In the genomic region with DNA sequence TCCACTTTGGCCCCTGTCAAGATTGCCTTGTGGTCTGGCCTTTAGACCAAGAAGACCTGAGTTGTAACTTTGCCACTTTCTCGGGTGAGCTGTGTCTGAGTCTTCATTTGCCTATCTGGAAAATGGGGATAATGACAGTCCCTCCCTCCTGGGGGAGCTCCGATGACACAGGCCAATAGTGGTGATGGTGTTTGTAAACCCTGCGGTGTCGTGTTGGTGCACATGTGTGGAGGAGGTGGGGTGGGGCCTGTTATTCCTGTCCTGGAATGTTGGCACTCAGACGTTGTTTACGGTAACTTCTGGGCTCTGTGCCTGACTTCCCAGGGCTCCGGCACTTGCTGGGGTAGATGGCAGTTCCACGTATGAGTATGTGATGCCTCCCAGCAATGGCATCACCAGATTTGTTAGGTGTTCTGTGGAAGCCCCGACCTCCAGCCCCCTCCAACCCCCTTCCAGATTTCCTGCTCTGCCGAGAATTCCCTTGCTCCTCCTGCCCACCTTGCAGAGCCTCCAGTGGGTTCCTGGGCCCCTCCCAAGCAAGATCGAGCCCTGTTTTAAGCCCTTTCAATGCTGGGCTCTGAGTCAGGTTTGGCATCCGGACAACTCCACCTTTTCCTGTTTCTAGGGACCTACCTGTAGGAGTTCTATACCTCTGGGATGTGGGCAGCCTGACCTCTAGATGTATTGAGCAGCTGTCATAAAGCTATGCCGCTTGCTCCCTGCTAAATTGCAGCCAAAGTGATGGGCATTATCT, we compare ENCODE assay signal across 9 cellular contexts. TPM values are rescaled to one million over a fixed set of nuclear protein-coding genes. Genes with fewer than 3 reads are reported as not detected.
DNase-seq lines count a peak whose midpoint lies in the region; ATAC-seq and TF ChIP-seq lines count a peak whose summit lies in the region.
"Had no signal": no experiment of that assay in that cellular context is flagged by ENCODE, and none has a peak within 500 bp of the region (broad histone marks: within the 10 kb centered on the region; RNA-seq: fewer than 3 reads in every experiment).

No MANE protein-coding gene starts in this region.

- peak; percentile 12 for TF ChIP-seq CTCF in epithelial cell of proximal tubule (conservative IDR thresholded peaks at IDR 0.05; ENCODE audit: low read depth, low read length)
- TF ChIP-seq CTCF in mucosa of descending colon (IDR thresholded peaks at IDR 0.05): no peak
- no peak for TF ChIP-seq CTCF in CD4-positive, alpha-beta T cell (IDR thresholded peaks at IDR 0.05)

- H3K36me3 Mint-ChIP-seq in CD4-positive, alpha-beta T cell (ENCODE audit: low read depth): no peaks in the 10 kb centered on the region

- no peak overlapping the region for H3K27ac ChIP-seq in CD4-positive, alpha-beta T cell (ENCODE audit: low read depth, low read length)

- H3K4me3 ChIP-seq in epithelial cell of proximal tubule (ENCODE audit: low read depth, low read length): no peak overlapping the region
- no peak overlapping the region for H3K4me3 ChIP-seq in mucosa of descending colon

- POLR2A ChIA-PET in CD4-positive, alpha-beta T cell (lab: Charles Lee): no interaction called here

- no peak overlapping the region for H3K4me3 Mint-ChIP-seq in CD4-positive, alpha-beta T cell
- H3K4me3 Mint-ChIP-seq: B cell had no signal

- CTCF ChIA-PET in CD4-positive, alpha-beta T cell (lab: Charles Lee): no interaction called here

- H3K9me3 ChIP-seq in mucosa of descending colon: no peaks in the 10 kb centered on the region
- no peaks in the 10 kb centered on the region for H3K9me3 ChIP-seq in CD4-positive, alpha-beta T cell (ENCODE audit: control insufficient read depth, low read length)

- peak; percentile 95 for ATAC-seq in mucosa of descending colon
- no peak for ATAC-seq in CD4-positive, alpha-beta T cell (ENCODE audit: poor library complexity)

- intact Hi-C loops in mucosa of descending colon (cut with DNase I, micrococcal nuclease): no loop called here
- intact Hi-C loops in CD4-positive, alpha-beta T cell (cut with DNase I, micrococcal nuclease): no loop called here

- no peak overlapping the region for H3K27ac Mint-ChIP-seq in CD4-positive, alpha-beta T cell
- H3K27ac Mint-ChIP-seq: B cell had no signal

- peaks cover 14% of the 10 kb centered on the region for H3K27me3 Mint-ChIP-seq in CD4-positive, alpha-beta T cell

- DNase-seq in A172 (ENCODE audit: low spot score) (peak; percentile 96), NCI-H226 (peak; percentile 96), epithelial cell of proximal tubule (ENCODE audit: low read depth) (peak; percentile 82), mucosa of descending colon (peak; percentile 55 to 77 (median 65)), NCI-H2107 (lab: John Stamatoyannopoulos, UW) (no peak), NCI-H446 (lab: John Stamatoyannopoulos, UW) (no peak), COR-L47 (lab: John Stamatoyannopoulos, UW) (no peak)
- DNase-seq in CD4-positive, alpha-beta T cell: no peak

- no peaks in the 10 kb centered on the region for H3K9me3 Mint-ChIP-seq in CD4-positive, alpha-beta T cell

- H3K36me3 ChIP-seq in mucosa of descending colon (ENCODE audit: low read depth): no peaks in the 10 kb centered on the region

- no peaks in the 10 kb centered on the region for H3K4me1 Mint-ChIP-seq in CD4-positive, alpha-beta T cell (ENCODE audit: low read depth)
- H3K4me1 Mint-ChIP-seq: B cell had no signal

- no peaks in the 10 kb centered on the region for H3K27me3 ChIP-seq in CD4-positive, alpha-beta T cell (ENCODE audit: control insufficient read depth, insufficient read depth, low read length)

- H3K4me1 ChIP-seq in mucosa of descending colon (ENCODE audit: low read depth): no peaks in the 10 kb centered on the region

RNA-seq across cellular contexts. Expression of gene HRH1, which starts 31.4 kb away (rescaled TPM):
- 11.3 and 12.7 TPM in 2 replicates for total RNA-seq in A172 (2014; rRNA removed; shearing (Covaris generic))
- total RNA-seq in epithelial cell of proximal tubule (3.1 and 7.3 TPM in 2 replicates), mucosa of descending colon (10 to 100 TPM in 2 of 3 donors, 1 to 10 TPM in 1; 8.3 to 16.7 (median 10.3) TPM)
- total RNA-seq in CD4-positive, alpha-beta T cell: not detected
- total RNA-seq: B cell had no signal

Comparison
In these comparisons a context has a peak if more than half of its experiments do, and no peak if none do; other contexts are left out.
1. DNase-seq: peak in A172 (single experiment), NCI-H226 (single experiment), epithelial cell of proximal tubule (single experiment) and mucosa of descending colon (3 of 3); none in CD4-positive, alpha-beta T cell (0 of 10), NCI-H2107 (single experiment), NCI-H446 (0 of 2) and COR-L47 (single experiment).